In genomic region chr11:77324508-77324907, GRCh38 we compare ENCODE assay signal across 37 cellular contexts. TPM values are rescaled to one million over a fixed set of nuclear protein-coding genes. Genes with fewer than 3 reads are reported as not detected.
"Had no signal": no experiment of that assay in that cellular context is flagged by ENCODE, and none has a peak within 500 bp of the region (broad histone marks: within the 10 kb centered on the region; RNA-seq: fewer than 3 reads in every experiment).

No MANE protein-coding gene starts in this region.

- H3K36me3 ChIP-seq: gastrocnemius medialis, prostate gland, uterus had no signal

- H3K4me1 ChIP-seq: gastrocnemius medialis, pancreas, prostate gland, uterus had no signal

- DNase-seq: activated CD4-positive, alpha-beta memory T cell treated with anti-CD3 and anti-CD28 coated beads, Interleukin-2, amount 10 ng/mL, durations not matched to agents 7 days and 5 days; activated CD4-positive, alpha-beta T cell treated with anti-CD3 and anti-CD28 coated beads, Interleukin-2, amount 10 ng/mL, durations not matched to agents 7 days and 5 days; activated CD8-positive, alpha-beta memory T cell treated with anti-CD3 and anti-CD28 coated beads, Interleukin-2, amount 50 U/mL, for 48 hours; activated T-cell treated with anti-CD3 and anti-CD28 coated beads, Interleukin-2, amount 50 U/mL, for 4 hours; amniotic stem cell; caudate nucleus; gastrocnemius medialis; glutamatergic neuron; left colon; mammary epithelial cell; naive thymus-derived CD8-positive, alpha-beta T cell; nucleus accumbens; pancreas; retina; small intestine; stimulated activated CD4-positive, alpha-beta T cell treated with anti-CD3 and anti-CD28 coated beads, Interleukin-1b, Interleukin-23, amount 100 ng/mL, for 48 hours; stimulated activated CD4-positive, alpha-beta T cell treated with anti-CD3 and anti-CD28 coated beads, Interleukin-4, amount 100 ng/mL, for 4 hours; stimulated activated CD8-positive, alpha-beta memory T cell treated with anti-CD3 and anti-CD28 coated beads, Interleukin-4, amount 100 ng/mL, for 48 hours; stimulated activated naive CD8-positive, alpha-beta T cell treated with anti-CD3 and anti-CD28 coated beads, Interleukin-15, amount 100 ng/mL, for 72 hours; substantia nigra; SW 1271; T1000; uterus; WERI-Rb-1 had no signal

- H3K27ac ChIP-seq: pancreas, prostate gland, uterus, WERI-Rb-1 had no signal

- H3K4me3 Mint-ChIP-seq: activated CD4-positive, alpha-beta memory T cell treated with anti-CD3 and anti-CD28 coated beads, Interleukin-2, amount 10 ng/mL, durations not matched to agents 7 days and 5 days; activated CD4-positive, alpha-beta T cell treated with anti-CD3 and anti-CD28 coated beads, Interleukin-2, amount 10 ng/mL, durations not matched to agents 7 days and 5 days; activated naive CD8-positive, alpha-beta T cell; activated T-cell treated with anti-CD3 and anti-CD28 coated beads, Interleukin-2, amount 50 U/mL, for 4 hours; naive thymus-derived CD8-positive, alpha-beta T cell; neural crest cell; stimulated activated memory B cell treated with anti-CD40 and anti-IgM and Interleukin-4, amounts not matched to agents 10 μg/mL and 1 μg/mL and 100 μg/mL, for 72 hours; stimulated activated naive CD8-positive, alpha-beta T cell treated with anti-CD3 and anti-CD28 coated beads, Interleukin-15, amount 100 ng/mL, for 72 hours; T-helper 1 cell treated with Interleukin-12 subunit alpha and Interleukin-12 subunit beta and Interleukin-4 antibody, amounts not matched to agents 30 μg/mL and 1 μg/mL, for 36 hours; type B pancreatic cell had no signal

- H3K9me3 Mint-ChIP-seq: activated T-cell treated with anti-CD3 and anti-CD28 coated beads, Interleukin-2, amount 50 U/mL, for 4 hours; neural crest cell; stimulated activated memory B cell treated with anti-CD40 and anti-IgM and Interleukin-4, amounts not matched to agents 10 μg/mL and 1 μg/mL and 100 μg/mL, for 72 hours; type B pancreatic cell had no signal

- H3K9me3 ChIP-seq: gastrocnemius medialis, pancreas, prostate gland, uterus had no signal

- H3K27me3 ChIP-seq: gastrocnemius medialis, pancreas, uterus had no signal

- H3K27me3 Mint-ChIP-seq: activated CD4-positive, alpha-beta memory T cell treated with anti-CD3 and anti-CD28 coated beads, Interleukin-2, amount 10 ng/mL, durations not matched to agents 7 days and 5 days; activated CD4-positive, alpha-beta T cell treated with anti-CD3 and anti-CD28 coated beads, Interleukin-2, amount 10 ng/mL, durations not matched to agents 7 days and 5 days; activated naive CD8-positive, alpha-beta T cell; naive thymus-derived CD8-positive, alpha-beta T cell; stimulated activated memory B cell treated with anti-CD40 and anti-IgM and Interleukin-4, amounts not matched to agents 10 μg/mL and 1 μg/mL and 100 μg/mL, for 72 hours; stimulated activated naive CD8-positive, alpha-beta T cell treated with anti-CD3 and anti-CD28 coated beads, Interleukin-15, amount 100 ng/mL, for 72 hours; type B pancreatic cell had no signal

- H3K4me1 Mint-ChIP-seq: activated CD4-positive, alpha-beta T cell treated with anti-CD3 and anti-CD28 coated beads, Interleukin-2, amount 10 ng/mL, durations not matched to agents 7 days and 5 days; naive thymus-derived CD8-positive, alpha-beta T cell; stimulated activated memory B cell treated with anti-CD40 and anti-IgM and Interleukin-4, amounts not matched to agents 10 μg/mL and 1 μg/mL and 100 μg/mL, for 72 hours had no signal

- ATAC-seq: activated CD4-positive, CD25-positive, alpha-beta regulatory T cell treated with anti-CD3 and anti-CD28 coated beads, Interleukin-2, amount 50 U/mL, for 24 hours; activated T-cell treated with anti-CD3 and anti-CD28 coated beads, Interleukin-2, amount 50 U/mL, for 4 hours; gastrocnemius medialis; left colon; naive thymus-derived CD8-positive, alpha-beta T cell; pancreas; sciatic nerve; stimulated activated memory B cell treated with anti-CD40 and anti-IgM and Interleukin-4, amounts not matched to agents 10 μg/mL and 1 μg/mL and 100 μg/mL, for 72 hours had no signal

- H3K4me3 ChIP-seq: gastrocnemius medialis, pancreas, prostate gland, uterus had no signal

- H3K27ac Mint-ChIP-seq: activated CD4-positive, alpha-beta memory T cell treated with anti-CD3 and anti-CD28 coated beads, Interleukin-2, amount 10 ng/mL, durations not matched to agents 7 days and 5 days; activated CD4-positive, alpha-beta T cell treated with anti-CD3 and anti-CD28 coated beads, Interleukin-2, amount 10 ng/mL, durations not matched to agents 7 days and 5 days; activated naive CD8-positive, alpha-beta T cell; activated T-helper 2 cell treated with anti-CD3 and anti-CD28 coated beads, Interferon-gamma antibody, Interleukin-2, Interleukin-4, amounts not matched to agents 10 μg/mL and 5 μg/mL and 100 μg/mL, durations not matched to agents 14 hours and 24 hours and 36 hours; stimulated activated memory B cell treated with anti-CD40 and anti-IgM and Interleukin-4, amounts not matched to agents 10 μg/mL and 1 μg/mL and 100 μg/mL, for 72 hours; stimulated activated naive CD8-positive, alpha-beta T cell treated with anti-CD3 and anti-CD28 coated beads, Interleukin-15, amount 100 ng/mL, for 72 hours; T-helper 1 cell treated with Interleukin-12 subunit alpha and Interleukin-12 subunit beta and Interleukin-4 antibody, amounts not matched to agents 30 μg/mL and 1 μg/mL, for 36 hours; type B pancreatic cell had no signal

RNA-seq across cellular contexts. Expression of gene GDPD4, which starts 23.0 kb away (rescaled TPM):
- total RNA-seq: activated CD4-positive, alpha-beta memory T cell treated with anti-CD3 and anti-CD28 coated beads, Interleukin-2, amount 10 ng/mL, durations not matched to agents 7 days and 5 days; activated CD4-positive, alpha-beta T cell treated with anti-CD3 and anti-CD28 coated beads, Interleukin-2, amount 10 ng/mL, durations not matched to agents 7 days and 5 days; activated T-cell treated with anti-CD3 and anti-CD28 coated beads, Interleukin-2, amount 50 U/mL, for 4 hours; activated T-helper 2 cell treated with anti-CD3 and anti-CD28 coated beads, Interferon-gamma antibody, Interleukin-2, Interleukin-4, amounts not matched to agents 10 μg/mL and 5 μg/mL and 100 μg/mL, durations not matched to agents 14 hours and 24 hours and 36 hours; astrocyte; chondrocyte; endothelial cell of umbilical vein; gastrocnemius medialis; left colon; mammary epithelial cell; naive thymus-derived CD8-positive, alpha-beta T cell; neural crest cell; pancreas; sciatic nerve had no signal
- polyA plus RNA-seq: endothelial cell of umbilical vein; keratinocyte; mammary epithelial cell; naive thymus-derived CD8-positive, alpha-beta T cell; pancreas had no signal
